Comparison of ENCODE assay signal across 31 cellular contexts in the genomic region with DNA sequence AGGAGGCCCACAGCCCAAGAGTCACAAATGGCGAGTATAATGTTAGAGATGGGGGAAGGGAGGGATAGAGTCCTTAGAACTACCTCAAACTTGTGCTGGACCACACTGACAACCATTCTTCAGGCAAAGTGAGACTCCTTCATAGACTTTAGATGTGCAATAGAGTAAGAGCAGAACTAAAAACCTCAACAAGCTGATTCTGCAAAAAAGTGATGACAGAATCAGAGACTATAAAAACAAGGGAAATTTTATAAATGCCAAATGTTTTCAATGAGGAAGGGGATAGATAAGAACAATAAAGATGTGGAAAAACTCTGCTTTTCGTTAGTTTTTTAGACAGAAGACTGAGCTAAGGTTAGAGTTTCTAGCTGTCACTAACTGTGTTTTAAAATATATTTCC.
"Had no signal": no experiment of that assay in that cellular context is flagged by ENCODE, and none has a peak within 500 bp of the region (broad histone marks: within the 10 kb centered on the region; RNA-seq: fewer than 3 reads in every experiment).

No MANE protein-coding gene starts in this region.

- H3K4me3 Mint-ChIP-seq: activated CD4-positive, alpha-beta memory T cell treated with anti-CD3 and anti-CD28 coated beads, Interleukin-2, amount 10 ng/mL, durations not matched to agents 7 days and 5 days; activated CD8-positive, alpha-beta memory T cell treated with anti-CD3 and anti-CD28 coated beads, Interleukin-2, amount 10 ng/mL, durations not matched to agents 7 days and 5 days; activated naive CD4-positive, alpha-beta T cell treated with anti-CD3 and anti-CD28 coated beads, Interleukin-2, amount 10 ng/mL, durations not matched to agents 7 days and 5 days; activated naive CD8-positive, alpha-beta T cell; activated naive CD8-positive, alpha-beta T cell treated with anti-CD3 and anti-CD28 coated beads, Interleukin-2, amount 50 U/mL, for 24 hours; brain had no signal

- ATAC-seq: activated CD8-positive, alpha-beta memory T cell treated with anti-CD3 and anti-CD28 coated beads, Interleukin-2, amount 10 ng/mL, durations not matched to agents 7 days and 5 days; activated naive CD8-positive, alpha-beta T cell treated with anti-CD3 and anti-CD28 coated beads, Interleukin-2, amount 50 U/mL, for 24 hours had no signal

- H3K4me1 Mint-ChIP-seq: activated CD4-positive, alpha-beta memory T cell treated with anti-CD3 and anti-CD28 coated beads, Interleukin-2, amount 10 ng/mL, durations not matched to agents 7 days and 5 days; activated CD8-positive, alpha-beta memory T cell treated with anti-CD3 and anti-CD28 coated beads, Interleukin-2, amount 10 ng/mL, durations not matched to agents 7 days and 5 days; activated naive CD4-positive, alpha-beta T cell treated with anti-CD3 and anti-CD28 coated beads, Interleukin-2, amount 10 ng/mL, durations not matched to agents 7 days and 5 days; activated naive CD8-positive, alpha-beta T cell treated with anti-CD3 and anti-CD28 coated beads, Interleukin-2, amount 50 U/mL, for 24 hours; brain had no signal

- H3K27ac ChIP-seq: VCaP had no signal

- DNase-seq: activated CD4-positive, alpha-beta memory T cell treated with anti-CD3 and anti-CD28 coated beads, Interleukin-2, amount 10 ng/mL, durations not matched to agents 7 days and 5 days; activated CD4-positive, alpha-beta T cell treated with anti-CD3 and anti-CD28 coated beads for 1 hour; activated CD4-positive, alpha-beta T cell treated with anti-CD3 and anti-CD28 coated beads for 48 hours; activated CD4-positive, CD25-positive, alpha-beta regulatory T cell; activated CD8-positive, alpha-beta memory T cell treated with anti-CD3 and anti-CD28 coated beads for 24 hours; activated CD8-positive, alpha-beta memory T cell treated with anti-CD3 and anti-CD28 coated beads, Interleukin-2, amount 10 ng/mL, durations not matched to agents 7 days and 5 days; activated CD8-positive, alpha-beta memory T cell treated with anti-CD3 and anti-CD28 coated beads, Interleukin-2, amount 50 U/mL, for 48 hours; activated effector memory CD4-positive, alpha-beta T cell treated with Interleukin-2 at 50 U/mL for 16 hours; activated naive CD4-positive, alpha-beta T cell treated with anti-CD3 and anti-CD28 coated beads, Interleukin-2, amount 10 ng/mL, durations not matched to agents 7 days and 5 days; activated naive CD8-positive, alpha-beta T cell treated with anti-CD3 and anti-CD28 coated beads, Interleukin-2, amount 50 U/mL, for 24 hours; activated T-cell treated with anti-CD3 and anti-CD28 coated beads, Interleukin-2, amount 50 U/mL, for 48 hours; anterior cingulate cortex; central memory CD4-positive, alpha-beta T cell; NCI-H1092 treated with DMSO at 0.1 percent for 48 hours; NCI-H1436; NCI-H1694; NCI-H1930; NCI-H2107; NCI-H2171; NCI-H510A; NCI-H526; NCI-H748 treated with DMSO at 0.1 percent for 48 hours; NK-92 treated with Interleukin-12 subunit alpha and Interleukin-12 subunit beta, amount 100 ng/mL, for 24 hours; Right ventricle myocardium superior; SW 1271; T-helper 1 cell; T-helper 2 cell; T-helper 9 cell had no signal

- H3K27me3 Mint-ChIP-seq: activated CD4-positive, alpha-beta memory T cell treated with anti-CD3 and anti-CD28 coated beads, Interleukin-2, amount 10 ng/mL, durations not matched to agents 7 days and 5 days; activated CD8-positive, alpha-beta memory T cell treated with anti-CD3 and anti-CD28 coated beads, Interleukin-2, amount 10 ng/mL, durations not matched to agents 7 days and 5 days; activated naive CD4-positive, alpha-beta T cell treated with anti-CD3 and anti-CD28 coated beads, Interleukin-2, amount 10 ng/mL, durations not matched to agents 7 days and 5 days; activated naive CD8-positive, alpha-beta T cell; activated naive CD8-positive, alpha-beta T cell treated with anti-CD3 and anti-CD28 coated beads, Interleukin-2, amount 50 U/mL, for 24 hours; brain had no signal

- H3K9me3 Mint-ChIP-seq: activated CD4-positive, alpha-beta memory T cell treated with anti-CD3 and anti-CD28 coated beads, Interleukin-2, amount 10 ng/mL, durations not matched to agents 7 days and 5 days; activated naive CD4-positive, alpha-beta T cell treated with anti-CD3 and anti-CD28 coated beads, Interleukin-2, amount 10 ng/mL, durations not matched to agents 7 days and 5 days; activated naive CD8-positive, alpha-beta T cell treated with anti-CD3 and anti-CD28 coated beads, Interleukin-2, amount 50 U/mL, for 24 hours; brain had no signal

- H3K27ac Mint-ChIP-seq: activated CD4-positive, alpha-beta memory T cell treated with anti-CD3 and anti-CD28 coated beads, Interleukin-2, amount 10 ng/mL, durations not matched to agents 7 days and 5 days; activated CD8-positive, alpha-beta memory T cell treated with anti-CD3 and anti-CD28 coated beads, Interleukin-2, amount 10 ng/mL, durations not matched to agents 7 days and 5 days; activated naive CD4-positive, alpha-beta T cell treated with anti-CD3 and anti-CD28 coated beads, Interleukin-2, amount 10 ng/mL, durations not matched to agents 7 days and 5 days; activated naive CD8-positive, alpha-beta T cell; activated naive CD8-positive, alpha-beta T cell treated with anti-CD3 and anti-CD28 coated beads, Interleukin-2, amount 50 U/mL, for 24 hours; brain had no signal
